Comparison of ENCODE assay signal across 8 cellular contexts in genomic region chr10:75210193-75211006, GRCh38. TPM values are rescaled to one million over a fixed set of nuclear protein-coding genes. Genes with fewer than 3 reads are reported as not detected.
A peak's percentile ranks its signal among the peaks of the same experiment; 100 is the strongest.
DNase-seq lines count a peak whose midpoint lies in the region; ATAC-seq and TF ChIP-seq lines count a peak whose summit lies in the region.

A gene with protein sequence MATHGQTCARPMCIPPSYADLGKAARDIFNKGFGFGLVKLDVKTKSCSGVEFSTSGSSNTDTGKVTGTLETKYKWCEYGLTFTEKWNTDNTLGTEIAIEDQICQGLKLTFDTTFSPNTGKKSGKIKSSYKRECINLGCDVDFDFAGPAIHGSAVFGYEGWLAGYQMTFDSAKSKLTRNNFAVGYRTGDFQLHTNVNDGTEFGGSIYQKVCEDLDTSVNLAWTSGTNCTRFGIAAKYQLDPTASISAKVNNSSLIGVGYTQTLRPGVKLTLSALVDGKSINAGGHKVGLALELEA (plus strand): TSS chr10:75210796. CDS start chr10:75211159, 363 bp downstream.

- POLR2A ChIA-PET in activated B cell treated with CpG ODN at 0.5 μM for 24 hours (lab: Charles Lee): interaction anchor here (0.6 to 3.6 kb wide), 20 partner anchors 8 to 1438 kb away, joined by 3 to 60 read pairs (median 5); partner anchors contain the start of genes COMTD1 and SAMD8

- intact Hi-C loops in activated B cell treated with CpG ODN at 0.5 μM for 24 hours (cut with micrococcal nuclease): loop anchor here (1.0 to 5.0 kb wide), 9 partner anchors 20 to 1958 kb away; partner anchors contain the start of genes AP3M1, KAT6B, MRPS16 and SAMD8

- ATAC-seq in GM18867 (IDR thresholded peaks at IDR 0.05; ENCODE audit: unreplicated experiment) (peak; percentile 88), HG03097 (IDR thresholded peaks at IDR 0.05; ENCODE audit: low FRiP score, unreplicated experiment) (peak; percentile 82), activated B cell treated with CpG ODN at 0.5 μM for 24 hours (ENCODE audit: low read depth) (peak; percentile 89)

- CTCF ChIA-PET in activated B cell treated with CpG ODN at 0.5 μM for 24 hours (lab: Charles Lee): interaction anchor here (1.1 to 3.2 kb wide), 5 partner anchors 10 to 26 kb away, joined by 3 to 20 read pairs (median 13); partner anchors contain the start of gene COMTD1

- peak within 1 kb of the TSS; percentile 90 to 91 for H3K4me3 ChIP-seq in cardiac fibroblast (replicated peaks in 1 of 2; ENCODE audit: low read depth in 2 of 2, low read length in 2 of 2)

- peak within 1 kb of the TSS; percentile 100 for H3K27ac Mint-ChIP-seq in activated B cell treated with CpG ODN at 0.5 μM for 24 hours

- TF ChIP-seq CTCF in activated B cell treated with CpG ODN at 0.5 μM for 24 hours (IDR thresholded peaks at IDR 0.05): no peak
- no peak for TF ChIP-seq CTCF in cardiac fibroblast (IDR thresholded peaks at IDR 0.05; ENCODE audit: low read depth, low read length)

- H3K9me3 Mint-ChIP-seq in activated B cell treated with CpG ODN at 0.5 μM for 24 hours: no peaks in the 10 kb centered on the region

- peak within 1 kb of the TSS; percentile 99 for H3K4me3 Mint-ChIP-seq in activated B cell treated with CpG ODN at 0.5 μM for 24 hours

- in situ Hi-C loops in ACHN (cut with HindIII; ENCODE audit: low pct_ligation_motif_present, low pct_unique_long_range_greater_than_20kb, low sequenced_read_pairs): no loop called here

- H3K4me1 Mint-ChIP-seq in activated B cell treated with CpG ODN at 0.5 μM for 24 hours: peaks cover 27% of the 10 kb centered on the region

- H3K36me3 Mint-ChIP-seq in activated B cell treated with CpG ODN at 0.5 μM for 24 hours (ENCODE audit: low read depth): peaks cover 37% of the 10 kb centered on the region

- H3K27me3 Mint-ChIP-seq in activated B cell treated with CpG ODN at 0.5 μM for 24 hours: no peaks in the 10 kb centered on the region

- DNase-seq in ACHN (peak; percentile 88), NCI-H2227 treated with DMSO at 0.1 percent for 48 hours (lab: John Stamatoyannopoulos, UW) (peak; percentile 90), activated B cell treated with CpG ODN at 0.5 μM for 24 hours (peak; percentile 98), cardiac fibroblast (ENCODE audit: low read depth in 2 of 2) (peak; percentile 89 to 93), islet precursor cell (peak; percentile 95)
- peak; percentile 87 to 90 (median 90) for DNase-seq in stimulated activated CD4-positive, alpha-beta T cell treated with anti-CD3 and anti-CD28 coated beads, Interleukin-12 subunit alpha, Interleukin-12 subunit beta, amount 100 ng/mL, for 48 hours (ENCODE audit: low read depth in 2 of 3, low spot score in 1 of 3)

RNA-seq across cellular contexts. Expression of the gene that starts here (rescaled TPM):
- total RNA-seq in activated B cell treated with CpG ODN at 0.5 μM for 24 hours: 99.0 and 104 TPM in 2 replicates

Comparison
In these comparisons a context has a peak if more than half of its experiments do, and no peak if none do; other contexts are left out.
1. Peak in every context shown above with its lines: DNase-seq, ATAC-seq and H3K4me3 ChIP-seq.